ENCODE assay signal across 24 cellular contexts in genomic region chrX:44949125-44949524, GRCh38.
"Had no signal": no experiment of that assay in that cellular context is flagged by ENCODE, and none has a peak within 500 bp of the region (broad histone marks: within the 10 kb centered on the region; RNA-seq: fewer than 3 reads in every experiment).

No MANE protein-coding gene starts in this region.

- H3K4me3 ChIP-seq: esophagus squamous epithelium, prostate gland, right atrium auricular region, smooth muscle cell, suprapubic skin, transverse colon, vagina had no signal

- H3K27me3 Mint-ChIP-seq: effector memory CD8-positive, alpha-beta T cell; naive thymus-derived CD8-positive, alpha-beta T cell; stimulated activated naive CD8-positive, alpha-beta T cell treated with anti-CD3 and anti-CD28 coated beads, Interleukin-15, amount 100 ng/mL, for 72 hours had no signal

- H3K36me3 ChIP-seq: esophagus squamous epithelium, prostate gland, right atrium auricular region, suprapubic skin, transverse colon, vagina had no signal

- H3K27me3 ChIP-seq: esophagus squamous epithelium, right atrium auricular region, suprapubic skin, transverse colon, vagina had no signal

- H3K4me1 ChIP-seq: prostate gland had no signal

- H3K27ac ChIP-seq: esophagus squamous epithelium, prostate gland, right atrium auricular region, suprapubic skin, transverse colon, vagina had no signal

- H3K9me3 Mint-ChIP-seq: effector memory CD8-positive, alpha-beta T cell; stimulated activated naive CD8-positive, alpha-beta T cell treated with anti-CD3 and anti-CD28 coated beads, Interleukin-15, amount 100 ng/mL, for 72 hours had no signal

- H3K27ac Mint-ChIP-seq: effector memory CD8-positive, alpha-beta T cell; naive thymus-derived CD8-positive, alpha-beta T cell; nephron progenitor cell; stimulated activated naive CD8-positive, alpha-beta T cell treated with anti-CD3 and anti-CD28 coated beads, Interleukin-15, amount 100 ng/mL, for 72 hours had no signal

- H3K9me3 ChIP-seq: prostate gland, suprapubic skin, transverse colon, vagina had no signal

- DNase-seq: cortex of kidney; effector memory CD8-positive, alpha-beta T cell; erythroblast; esophagus squamous epithelium; foreskin melanocyte; kidney; mesenchymal stem cell; naive thymus-derived CD8-positive, alpha-beta T cell; nephron progenitor cell; nucleus accumbens; stimulated activated CD4-positive, alpha-beta T cell treated with anti-CD3 and anti-CD28 coated beads, Interleukin-12 subunit alpha, Interleukin-12 subunit beta, amount 100 ng/mL, for 4 hours; stimulated activated CD4-positive, alpha-beta T cell treated with anti-CD3 and anti-CD28 coated beads, Interleukin-1b, Interleukin-23, amount 100 ng/mL, for 48 hours; stimulated activated CD4-positive, alpha-beta T cell treated with anti-CD3 and anti-CD28 coated beads, Interleukin-4, amount 100 ng/mL, for 1 hour; stimulated activated CD8-positive, alpha-beta memory T cell treated with anti-CD3 and anti-CD28 coated beads, Interleukin-4, amount 100 ng/mL, for 48 hours; stimulated activated naive CD4-positive, alpha-beta T cell; stimulated activated naive CD8-positive, alpha-beta T cell treated with anti-CD3 and anti-CD28 coated beads, Interleukin-15, amount 100 ng/mL, for 72 hours; transverse colon had no signal

- H3K4me2 ChIP-seq: smooth muscle cell had no signal

- H3K4me3 Mint-ChIP-seq: effector memory CD8-positive, alpha-beta T cell; nephron progenitor cell; stimulated activated naive CD8-positive, alpha-beta T cell treated with anti-CD3 and anti-CD28 coated beads, Interleukin-15, amount 100 ng/mL, for 72 hours had no signal

- ATAC-seq: effector memory CD8-positive, alpha-beta T cell; left lobe of liver; naive thymus-derived CD8-positive, alpha-beta T cell; sciatic nerve; stimulated activated naive CD8-positive, alpha-beta T cell treated with anti-CD3 and anti-CD28 coated beads, Interleukin-15, amount 100 ng/mL, for 72 hours had no signal
